25 cellular contexts compared by ENCODE assay signal in genomic region chr2:59204040-59204439, GRCh38.
"Had no signal": no experiment of that assay in that cellular context is flagged by ENCODE, and none has a peak within 500 bp of the region (broad histone marks: within the 10 kb centered on the region; RNA-seq: fewer than 3 reads in every experiment).

No MANE protein-coding gene starts in this region.

- H3K27ac Mint-ChIP-seq: activated B cell treated with CpG ODN at 0.5 μM for 24 hours; activated CD4-positive, alpha-beta T cell treated with anti-CD3 and anti-CD28 coated beads, Interleukin-2, amount 10 ng/mL, durations not matched to agents 24 days and 14 days; activated CD8-positive, alpha-beta memory T cell treated with anti-CD3 and anti-CD28 coated beads, Interleukin-2, amount 10 ng/mL, durations not matched to agents 7 days and 5 days; activated naive CD4-positive, alpha-beta T cell treated with anti-CD3 and anti-CD28 coated beads, Interleukin-2, amount 50 U/mL, for 24 hours; activated T-cell treated with anti-CD3 and anti-CD28 coated beads, Interleukin-2, amount 50 U/mL, for 24 hours; activated T-helper 1 cell treated with anti-CD3 and anti-CD28 coated beads, Interleukin-12 subunit alpha, Interleukin-12 subunit beta, Interleukin-2, Interleukin-4 antibody, amounts not matched to agents 30 ng/mL and 10 ng/mL and 1 ng/mL, durations not matched to agents 14 hours and 24 hours and 36 hours; T-cell had no signal

- H3K4me3 ChIP-seq: breast epithelium, Peyer's patch, SK-N-MC had no signal

- H3K4me1 Mint-ChIP-seq: activated B cell treated with CpG ODN at 0.5 μM for 24 hours; activated CD4-positive, alpha-beta T cell treated with anti-CD3 and anti-CD28 coated beads, Interleukin-2, amount 10 ng/mL, durations not matched to agents 24 days and 14 days; activated CD8-positive, alpha-beta memory T cell treated with anti-CD3 and anti-CD28 coated beads, Interleukin-2, amount 10 ng/mL, durations not matched to agents 7 days and 5 days; activated naive CD4-positive, alpha-beta T cell treated with anti-CD3 and anti-CD28 coated beads, Interleukin-2, amount 50 U/mL, for 24 hours; T-cell had no signal

- H3K36me3 Mint-ChIP-seq: activated CD8-positive, alpha-beta memory T cell treated with anti-CD3 and anti-CD28 coated beads, Interleukin-2, amount 10 ng/mL, durations not matched to agents 7 days and 5 days; activated naive CD4-positive, alpha-beta T cell treated with anti-CD3 and anti-CD28 coated beads, Interleukin-2, amount 50 U/mL, for 24 hours; T-cell had no signal

- H3K9me3 Mint-ChIP-seq: activated CD4-positive, alpha-beta T cell treated with anti-CD3 and anti-CD28 coated beads, Interleukin-2, amount 10 ng/mL, durations not matched to agents 24 days and 14 days; activated naive CD4-positive, alpha-beta T cell treated with anti-CD3 and anti-CD28 coated beads, Interleukin-2, amount 50 U/mL, for 24 hours; activated T-cell treated with anti-CD3 and anti-CD28 coated beads, Interleukin-2, amount 50 U/mL, for 24 hours; activated T-helper 1 cell treated with anti-CD3 and anti-CD28 coated beads, Interleukin-12 subunit alpha, Interleukin-12 subunit beta, Interleukin-2, Interleukin-4 antibody, amounts not matched to agents 30 ng/mL and 10 ng/mL and 1 ng/mL, durations not matched to agents 14 hours and 24 hours and 36 hours; T-cell had no signal

- H3K4me1 ChIP-seq: breast epithelium, Peyer's patch had no signal

- H3K27me3 ChIP-seq: breast epithelium, Peyer's patch had no signal

- H3K27me3 Mint-ChIP-seq: activated B cell treated with CpG ODN at 0.5 μM for 24 hours; activated CD4-positive, alpha-beta T cell treated with anti-CD3 and anti-CD28 coated beads, Interleukin-2, amount 10 ng/mL, durations not matched to agents 24 days and 14 days; activated CD8-positive, alpha-beta memory T cell treated with anti-CD3 and anti-CD28 coated beads, Interleukin-2, amount 10 ng/mL, durations not matched to agents 7 days and 5 days; activated naive CD4-positive, alpha-beta T cell treated with anti-CD3 and anti-CD28 coated beads, Interleukin-2, amount 50 U/mL, for 24 hours; activated T-cell treated with anti-CD3 and anti-CD28 coated beads, Interleukin-2, amount 50 U/mL, for 24 hours had no signal

- H3K36me3 ChIP-seq: breast epithelium, Peyer's patch had no signal

- H3K9me3 ChIP-seq: breast epithelium, Peyer's patch had no signal

- DNase-seq: activated B cell treated with CpG ODN at 0.5 μM for 24 hours; activated CD4-positive, alpha-beta T cell treated with anti-CD3 and anti-CD28 coated beads for 1 hour; activated CD4-positive, alpha-beta T cell treated with anti-CD3 and anti-CD28 coated beads, Interleukin-2, amount 10 ng/mL, durations not matched to agents 24 days and 14 days; activated CD4-positive, alpha-beta T cell treated with anti-CD3 and anti-CD28 coated beads, Interleukin-2, amount 50 U/mL, for 48 hours; activated CD8-positive, alpha-beta memory T cell treated with anti-CD3 and anti-CD28 coated beads, Interleukin-2, amount 10 ng/mL, durations not matched to agents 7 days and 5 days; activated effector memory CD4-positive, alpha-beta T cell treated with Interleukin-2 at 50 U/mL for 16 hours; activated naive CD4-positive, alpha-beta T cell; activated T-cell treated with anti-CD3 and anti-CD28 coated beads, Interleukin-2, amount 50 U/mL, for 24 hours; aorta; central memory CD4-positive, alpha-beta T cell; NCI-H1092; NCI-H2081 treated with DMSO at 0.1 percent for 48 hours; NCI-H446 treated with DMSO at 0.1 percent for 48 hours; NCI-H526 treated with DMSO at 0.1 percent for 48 hours; NCI-H82; Peyer's patch; SHP77 treated with DMSO at 0.1 percent for 48 hours; T-cell; T-helper 2 cell; T1000 had no signal

- ATAC-seq: activated CD8-positive, alpha-beta memory T cell treated with anti-CD3 and anti-CD28 coated beads, Interleukin-2, amount 10 ng/mL, durations not matched to agents 7 days and 5 days; T-cell had no signal

- H3K27ac ChIP-seq: breast epithelium, KMS-11, Peyer's patch, SK-N-MC had no signal

- H3K4me3 Mint-ChIP-seq: activated B cell treated with CpG ODN at 0.5 μM for 24 hours; activated CD4-positive, alpha-beta T cell treated with anti-CD3 and anti-CD28 coated beads, Interleukin-2, amount 10 ng/mL, durations not matched to agents 24 days and 14 days; activated CD8-positive, alpha-beta memory T cell treated with anti-CD3 and anti-CD28 coated beads, Interleukin-2, amount 10 ng/mL, durations not matched to agents 7 days and 5 days; activated naive CD4-positive, alpha-beta T cell treated with anti-CD3 and anti-CD28 coated beads, Interleukin-2, amount 50 U/mL, for 24 hours; activated T-cell treated with anti-CD3 and anti-CD28 coated beads, Interleukin-2, amount 50 U/mL, for 24 hours; activated T-helper 1 cell treated with anti-CD3 and anti-CD28 coated beads, Interleukin-12 subunit alpha, Interleukin-12 subunit beta, Interleukin-2, Interleukin-4 antibody, amounts not matched to agents 30 ng/mL and 10 ng/mL and 1 ng/mL, durations not matched to agents 14 hours and 24 hours and 36 hours; T-cell had no signal
